In genomic region chr5:83104031-83104430, GRCh38 we compare ENCODE assay signal across 21 cellular contexts. TPM values are rescaled to one million over a fixed set of nuclear protein-coding genes. Genes with fewer than 3 reads are reported as not detected.
"Had no signal": no experiment of that assay in that cellular context is flagged by ENCODE, and none has a peak within 500 bp of the region (broad histone marks: within the 10 kb centered on the region; RNA-seq: fewer than 3 reads in every experiment).

No MANE protein-coding gene starts in this region.

- H3K4me3 ChIP-seq: ascending aorta, breast epithelium, coronary artery, left ventricle myocardium inferior, pancreas, skin epidermis, stomach, uterus had no signal

- H3K27ac ChIP-seq: ascending aorta, breast epithelium, coronary artery, left ventricle myocardium inferior, neutrophil, pancreas, skin epidermis, stomach, uterus had no signal

- H3K36me3 ChIP-seq: ascending aorta, breast epithelium, left ventricle myocardium inferior, pancreas, stomach, uterus had no signal

- ATAC-seq: activated naive CD4-positive, alpha-beta T cell treated with anti-CD3 and anti-CD28 coated beads, Interleukin-2, amount 50 U/mL, for 72 hours; activated T-helper 17 cell treated with anti-CD3 and anti-CD28 coated beads, Interleukin-2, amount 50 U/mL, for 72 hours; pancreas; stimulated activated effector memory CD8-positive, alpha-beta T cell treated with anti-CD3 and anti-CD28 coated beads, Interleukin-12 subunit alpha, Interleukin-12 subunit beta, amount 100 ng/mL, for 72 hours had no signal

- H3K4me1 ChIP-seq: ascending aorta, breast epithelium, pancreas, stomach, uterus had no signal

- FAIRE-seq: pancreas, TTC549 had no signal

- H3K9me3 ChIP-seq: ascending aorta, breast epithelium, left ventricle myocardium inferior, neutrophil, pancreas, stomach, uterus had no signal

- H3K27me3 ChIP-seq: ascending aorta, breast epithelium, neutrophil, pancreas, stomach, uterus had no signal

- DNase-seq: activated CD4-positive, alpha-beta T cell treated with anti-CD3 and anti-CD28 coated beads for 1 hour; activated T-cell treated with anti-CD3 and anti-CD28 coated beads, Interleukin-2, amount 50 U/mL, for 24 hours; cerebellar nuclear complex; foreskin fibroblast; left ventricle myocardium inferior; midbrain; pancreas; stimulated activated CD4-positive, alpha-beta T cell treated with anti-CD3 and anti-CD28 coated beads, Interleukin-2, amount 100 ng/mL, for 24 hours; stomach; T-helper 1 cell; trophoblast cell; uterus had no signal

RNA-seq across cellular contexts. Expression of gene XRCC4, which starts 26.7 kb away (rescaled TPM):
- total RNA-seq: ascending aorta had no signal
